ENCODE assay signal across 1 cellular context in the genomic region with DNA sequence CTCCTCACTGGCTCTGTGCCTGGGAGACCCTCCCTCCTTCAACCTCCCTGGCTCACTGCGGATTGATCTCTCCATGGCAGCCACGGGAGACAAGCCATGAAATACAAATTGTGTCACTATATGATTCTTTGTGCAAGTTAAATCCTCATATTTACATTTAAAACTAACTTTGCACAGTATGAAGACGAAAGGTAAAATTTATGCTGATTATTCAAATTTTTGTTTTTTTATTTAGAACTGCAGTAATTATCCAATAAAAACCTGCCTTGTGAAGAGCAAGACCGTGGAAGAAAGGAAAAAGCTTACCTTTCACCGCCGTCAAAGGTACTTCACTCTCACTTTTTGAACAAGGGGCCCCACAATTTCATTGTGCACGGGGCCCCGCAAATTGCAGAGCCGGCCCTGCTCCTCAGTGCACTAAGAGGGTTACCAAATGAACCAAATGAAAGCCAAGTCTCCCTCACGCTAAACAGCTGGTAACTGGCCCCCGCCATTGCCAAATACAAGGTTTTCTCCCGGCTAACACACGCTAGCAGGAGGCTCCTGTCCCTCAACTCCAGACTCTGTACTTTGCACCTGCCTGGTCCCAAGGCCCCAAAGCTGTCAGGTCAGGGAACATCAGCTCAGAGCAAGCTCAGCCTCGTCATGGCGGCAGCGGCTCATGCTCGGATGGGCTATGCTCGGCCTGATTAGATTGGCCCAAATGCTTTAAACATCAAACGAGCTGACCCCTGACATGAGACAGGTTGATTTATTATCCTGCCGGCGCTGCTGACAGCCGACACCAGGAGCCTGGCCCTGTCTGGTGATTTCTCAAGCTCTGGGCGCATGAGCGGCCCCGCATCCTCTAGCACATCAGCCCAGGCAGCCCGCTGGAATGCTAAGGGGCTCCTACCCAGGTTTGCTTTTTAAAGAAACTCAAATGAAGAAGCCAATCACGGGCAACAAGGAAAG.
TF ChIP-seq lines count a peak whose summit lies in the region.

No MANE protein-coding gene starts in this region.

TF ChIP-seq in K562, 482 proteins besides CTCF, POLR2A, EP300 and RAD21 (continued from another document):
- TF ChIP-seq MAFG (tag; conservative IDR thresholded peaks at IDR 0.05) (peak; percentile 55), MAFF (IDR thresholded peaks at IDR 0.05; ENCODE audit: low read length) (peak; percentile 56), C11orf30 (IDR thresholded peaks at IDR 0.05; ENCODE audit: low read depth) (peak; percentile 48), ZNF316 (IDR thresholded peaks at IDR 0.05) (peak; percentile 79), ZNF707 (CRISPR knock-in tag; conservative IDR thresholded peaks at IDR 0.05) (no peak)
- TF ChIP-seq, protein P1, sequence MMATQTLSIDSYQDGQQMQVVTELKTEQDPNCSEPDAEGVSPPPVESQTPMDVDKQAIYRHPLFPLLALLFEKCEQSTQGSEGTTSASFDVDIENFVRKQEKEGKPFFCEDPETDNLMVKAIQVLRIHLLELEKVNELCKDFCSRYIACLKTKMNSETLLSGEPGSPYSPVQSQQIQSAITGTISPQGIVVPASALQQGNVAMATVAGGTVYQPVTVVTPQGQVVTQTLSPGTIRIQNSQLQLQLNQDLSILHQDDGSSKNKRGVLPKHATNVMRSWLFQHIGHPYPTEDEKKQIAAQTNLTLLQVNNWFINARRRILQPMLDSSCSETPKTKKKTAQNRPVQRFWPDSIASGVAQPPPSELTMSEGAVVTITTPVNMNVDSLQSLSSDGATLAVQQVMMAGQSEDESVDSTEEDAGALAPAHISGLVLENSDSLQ (IDR thresholded peaks at IDR 0.05): peak; percentile 74
